In the genomic region with DNA sequence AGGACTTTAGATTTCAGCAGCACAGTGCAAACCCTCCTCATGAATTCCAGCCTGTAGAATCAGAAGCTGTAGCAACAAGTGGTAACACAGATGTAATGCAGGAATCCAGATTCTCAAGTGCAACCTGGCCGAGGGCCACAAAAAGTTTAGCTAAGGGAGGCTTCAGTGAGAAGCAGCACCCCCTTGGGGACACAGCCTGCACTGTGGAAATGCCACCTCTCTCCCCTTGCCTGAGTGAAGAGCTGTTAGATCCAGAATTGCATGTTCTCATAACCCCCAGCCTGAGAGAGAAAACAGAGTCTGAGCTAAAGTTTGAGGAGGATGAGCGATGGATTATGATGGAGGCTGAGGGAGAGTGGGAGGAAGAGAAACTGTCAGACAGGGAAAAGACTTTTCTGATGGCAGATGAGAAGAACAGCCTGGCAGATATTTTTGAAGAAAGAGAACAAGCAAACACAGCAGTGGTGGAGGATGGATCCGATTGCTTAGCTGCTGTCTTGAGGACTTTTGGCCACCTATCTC, we compare ENCODE assay signal across 8 cellular contexts.
DNase-seq lines count a peak whose midpoint lies in the region; ATAC-seq and TF ChIP-seq lines count a peak whose summit lies in the region.

No MANE protein-coding gene starts in this region.

- ATAC-seq in GM18907 (IDR thresholded peaks at IDR 0.05; ENCODE audit: unreplicated experiment), result no peak
- no peak for ATAC-seq in GM21526 (IDR thresholded peaks at IDR 0.05; ENCODE audit: low FRiP score, unreplicated experiment)

- DNase-seq in NCI-H2107 (lab: John Stamatoyannopoulos, UW), result peak; percentile 100
- peak; percentile 57 to 65 for DNase-seq in activated CD4-positive, alpha-beta T cell treated with anti-CD3 and anti-CD28 coated beads for 4 hours
- peak; percentile 89 for DNase-seq in dermis blood vessel endothelial cell
- DNase-seq in lower leg skin (ENCODE audit: low spot score in 2 of 2), result peak; percentile 73 to 92
- peak; percentile 46 to 49 for DNase-seq in stimulated activated CD4-positive, alpha-beta T cell treated with anti-CD3 and anti-CD28 coated beads, Interleukin-4, amount 100 ng/mL, for 48 hours (ENCODE audit: low read depth in 2 of 2)

- no peak overlapping the region for H3K4me3 ChIP-seq in lower leg skin (ENCODE audit: low read depth, poor library complexity, severe bottlenecking)

- intact Hi-C loops in lower leg skin (cut with DNase I; ENCODE audit: low total_unique reads), result no loop called here

- peak; percentile 85 for TF ChIP-seq CTCF in GM12872 (IDR thresholded peaks at IDR 0.05; ENCODE audit: insufficient read depth, low read depth, low read length)
- no peak for TF ChIP-seq CTCF in lower leg skin (IDR thresholded peaks at IDR 0.05)

- TF ChIP-seq POLR2A in lower leg skin (IDR thresholded peaks at IDR 0.05), result no peak

- 28 to 38% methylated on average over 3 of the region's 3 CpGs for WGBS in lower leg skin, 2 donors

Comparison
In these comparisons a context has a peak if more than half of its experiments do, and no peak if none do; other contexts are left out.
1. DNase-seq: peak in every context shown above with its lines; median percentile 100 in NCI-H2107; 89 in dermis blood vessel endothelial cell; 82 in lower leg skin; 61 in activated CD4-positive, alpha-beta T cell treated with anti-CD3 and anti-CD28 coated beads for 4 hours; 48 in stimulated activated CD4-positive, alpha-beta T cell treated with anti-CD3 and anti-CD28 coated beads, Interleukin-4, amount 100 ng/mL, for 48 hours.